ENCODE assay signal across 1 cellular context in genomic region chr1:85605519-85606413, GRCh38.
TF ChIP-seq lines count a peak whose summit lies in the region.

No MANE protein-coding gene starts in this region.

TF ChIP-seq in H1, 55 proteins besides CTCF, POLR2A, EP300 and RAD21 (continued from another document):
- TF ChIP-seq SIX5 (IDR thresholded peaks at IDR 0.05; ENCODE audit: low read depth, low read length) (no peak), BACH1 (IDR thresholded peaks at IDR 0.05; ENCODE audit: low read length) (no peak), KDM4A (IDR thresholded peaks at IDR 0.05; ENCODE audit: low read depth, low read length, severe bottlenecking) (no peak), NRF1 (IDR thresholded peaks at IDR 0.05; ENCODE audit: low read depth, low read length) (no peak), TAF1 (IDR thresholded peaks at IDR 0.05; ENCODE audit: low read depth, low read length) (no peak), SIRT6 (IDR thresholded peaks at IDR 0.05; ENCODE audit: low read length) (no peak), RXRA (IDR thresholded peaks at IDR 0.05; ENCODE audit: insufficient read depth, low read depth, low read length) (no peak)
